ENCODE assay signal across 2 cellular contexts in genomic region chr13:21006141-21007005, GRCh38.
TF ChIP-seq lines count a peak whose summit lies in the region.

No MANE protein-coding gene starts in this region.

TF ChIP-seq in GM23338, 12 proteins besides CTCF, POLR2A, EP300 and RAD21 (continued from another document):
- TF ChIP-seq ETS1 (IDR thresholded peaks at IDR 0.05): no peak
- no peak for TF ChIP-seq NANOG (IDR thresholded peaks at IDR 0.05; ENCODE audit: borderline replicate concordance)
- no peak for TF ChIP-seq EZH2phosphoT487 (IDR thresholded peaks at IDR 0.05; ENCODE audit: unreplicated experiment)
- no peak for TF ChIP-seq ZNF462 (CRISPR knock-in tag; IDR thresholded peaks at IDR 0.05)
- no peak for TF ChIP-seq ZNF331 (CRISPR knock-in tag; IDR thresholded peaks at IDR 0.05; ENCODE audit: low read depth)
- TF ChIP-seq POLR2AphosphoS5 (IDR thresholded peaks at IDR 0.05; ENCODE audit: low read depth): no peak
- TF ChIP-seq STAT1 (IDR thresholded peaks at IDR 0.05; ENCODE audit: unreplicated experiment): no peak
TF ChIP-seq in GM23338: peak in this region for 0.

TF ChIP-seq in SK-N-SH treated with all-trans-retinoic acid at 6 μM for 48 hours, 23 proteins besides CTCF, POLR2A, EP300 and RAD21 (continued from another document):
- no peak for TF ChIP-seq TOX (CRISPR knock-in tag; IDR thresholded peaks at IDR 0.05; ENCODE audit: borderline replicate concordance)
